8 cellular contexts compared by ENCODE assay signal in genomic region chr7:12570148-12570528, GRCh38. TPM values are rescaled to one million over a fixed set of nuclear protein-coding genes. Genes with fewer than 3 reads are reported as not detected.
DNase-seq lines count a peak whose midpoint lies in the region; ATAC-seq and TF ChIP-seq lines count a peak whose summit lies in the region.

No MANE protein-coding gene starts in this region.

- H3K4me3 ChIP-seq in A673 (ENCODE audit: low read depth, low read length, poor library complexity, severe bottlenecking) (peak overlapping the region; percentile 38), neuronal stem cell (ENCODE audit: low read length in 2 of 2) (peak overlapping the region; percentile 28 to 79)

- no peaks in the 10 kb centered on the region for H3K9me3 Mint-ChIP-seq in endothelial cell (ENCODE audit: unreplicated experiment)

- H4K8ac ChIP-seq in neuronal stem cell (ENCODE audit: low read depth, low read length): no peak overlapping the region

- H3K23ac ChIP-seq in neuronal stem cell (ENCODE audit: low read depth, low read length, poor library complexity): peak overlapping the region; percentile 58

- POLR2A ChIA-PET in A673 (lab: Charles Lee; ENCODE audit: low non-redundant PET): no interaction called here

- H3K4me2 ChIP-seq in neuronal stem cell (ENCODE audit: insufficient read depth, low read length, poor library complexity, severe bottlenecking): peak overlapping the region; percentile 95

- WGBS in neuronal stem cell (ENCODE audit: extremely low coverage in 2 of 2, insufficient read length in 2 of 2, insufficient replicate concordance in 1 of 2), 2 donors: no CpG with 5 or more reads among the region's 10 CpGs

- no TSS peak for BruUV-seq in A673 (replicated peaks; lab: Mats Ljungman, UMichigan)

- intact Hi-C loops in A673 (cut with micrococcal nuclease; ENCODE audit: unreplicated experiment): no loop called here

- no peak overlapping the region for H3K27ac Mint-ChIP-seq in endothelial cell (ENCODE audit: unreplicated experiment)

- H3K36me3 ChIP-seq in A673 (ENCODE audit: insufficient read depth, low read length, poor library complexity, severe bottlenecking): no peaks in the 10 kb centered on the region
- H3K36me3 ChIP-seq in neuronal stem cell (replicated peaks in 1 of 2; ENCODE audit: control insufficient read depth in 2 of 2, insufficient read depth in 2 of 2, low read length in 2 of 2): no peaks in the 10 kb centered on the region

- H2BK120ac ChIP-seq in neuronal stem cell (ENCODE audit: low read depth, low read length): no peak overlapping the region

- H2AK5ac ChIP-seq in neuronal stem cell (ENCODE audit: low read depth, low read length): no peak overlapping the region

- peaks cover 11% of the 10 kb centered on the region for H3K4me1 Mint-ChIP-seq in endothelial cell (ENCODE audit: unreplicated experiment)

- no peak overlapping the region for H4K91ac ChIP-seq in neuronal stem cell (ENCODE audit: low read depth, low read length, poor library complexity)

- peak overlapping the region; percentile 86 for H3K4me3 Mint-ChIP-seq in endothelial cell (ENCODE audit: unreplicated experiment)

- ATAC-seq in GM18909 (IDR thresholded peaks at IDR 0.05; ENCODE audit: poor library complexity, unreplicated experiment): peak; percentile 20

- H3K4me1 ChIP-seq in A673 (ENCODE audit: insufficient read depth, low read length, poor library complexity, severe bottlenecking) (no peaks in the 10 kb centered on the region), neuronal stem cell (ENCODE audit: control insufficient read depth in 2 of 2, insufficient read depth in 1 of 2, low read depth in 1 of 2, low read length in 2 of 2) (no peaks in the 10 kb centered on the region)

- peak overlapping the region; percentile 88 for H2AFZ ChIP-seq in neuronal stem cell (ENCODE audit: low read length)

- no peaks in the 10 kb centered on the region for H3K36me3 Mint-ChIP-seq in endothelial cell (ENCODE audit: low read depth, unreplicated experiment)

- H3K27me3 Mint-ChIP-seq in endothelial cell (ENCODE audit: unreplicated experiment): peaks cover 4% of the 10 kb centered on the region

- no peak overlapping the region for H2BK5ac ChIP-seq in neuronal stem cell (ENCODE audit: low read length)

- CTCF ChIA-PET in A673 (lab: Charles Lee): no interaction called here

- H3K27ac ChIP-seq in A673 (ENCODE audit: low read depth, low read length, poor library complexity, severe bottlenecking): no peak overlapping the region
- no peak overlapping the region for H3K27ac ChIP-seq in neuronal stem cell (replicated peaks; ENCODE audit: low read length)

- H3K9ac ChIP-seq in neuronal stem cell (ENCODE audit: low read depth, low read length, poor library complexity): no peak overlapping the region

- no peak for DNase-seq in A673 (ENCODE audit: low spot score)
- DNase-seq in NCI-H748 treated with DMSO at 0.1 percent for 48 hours (lab: John Stamatoyannopoulos, UW): peak; percentile 72
- DNase-seq in endothelial cell (ENCODE audit: low spot score): no peak
- no peak for DNase-seq in neuronal stem cell (ENCODE audit: low spot score)
- no peak for DNase-seq in 8988T
- no peak for DNase-seq in H4 (ENCODE audit: low spot score)
- DNase-seq in activated gamma-delta T cell treated with Interleukin-2 at 50 U/mL for 16 hours: no peak

- no peak overlapping the region for H2BK15ac ChIP-seq in neuronal stem cell (ENCODE audit: low read length)

- TF ChIP-seq CTCF in A673 (conservative IDR thresholded peaks at IDR 0.05; ENCODE audit: low read depth, low read length) (no peak), endothelial cell (IDR thresholded peaks at IDR 0.05; ENCODE audit: unreplicated experiment) (no peak)

- H3K14ac ChIP-seq in neuronal stem cell (ENCODE audit: low read length): peak overlapping the region; percentile 39

- no peaks in the 10 kb centered on the region for H3K79me1 ChIP-seq in neuronal stem cell (ENCODE audit: low read depth, low read length)

- no peak overlapping the region for H3K4ac ChIP-seq in neuronal stem cell (ENCODE audit: low read length)

- H3K9me3 ChIP-seq in A673 (ENCODE audit: low read depth, low read length, poor library complexity, severe bottlenecking): no peaks in the 10 kb centered on the region
- H3K9me3 ChIP-seq in neuronal stem cell (replicated peaks in 1 of 2; ENCODE audit: control insufficient read depth in 2 of 2, insufficient read depth in 1 of 2, low read depth in 1 of 2, low read length in 2 of 2): no peaks in the 10 kb centered on the region

- peak overlapping the region; percentile 88 for H3K18ac ChIP-seq in neuronal stem cell (ENCODE audit: low read length)

- no peak overlapping the region for H2BK12ac ChIP-seq in neuronal stem cell (ENCODE audit: low read length)

- H3K27me3 ChIP-seq in A673 (replicated peaks; ENCODE audit: insufficient read depth, low read depth, low read length, poor library complexity) (peaks cover 34% of the 10 kb centered on the region), neuronal stem cell (ENCODE audit: control insufficient read depth in 3 of 3, insufficient read depth in 3 of 3, low read depth in 1 of 3, low read length in 3 of 3) (peaks cover 5 to 74% (median 26%) of the 10 kb centered on the region in 3 experiments)

RNA-seq across cellular contexts. Expression of gene SCIN, which starts 0.4 kb away (rescaled TPM):
- total RNA-seq in A673 (2021) (0.09 and 0.39 TPM in 2 replicates), endothelial cell (ENCODE audit: unreplicated experiment) (8.2 TPM)
- 0.01 TPM for polyA plus RNA-seq in neuronal stem cell (2013, experiment 1 of 2)
- not detected for polyA plus RNA-seq in neuronal stem cell (2013, experiment 2 of 2)
- 0.35 and 0.37 TPM in 2 replicates for total RNA-seq in H4 (2014; rRNA removed; shearing (Covaris generic))
